10 cellular contexts compared by ENCODE assay signal in the genomic region with DNA sequence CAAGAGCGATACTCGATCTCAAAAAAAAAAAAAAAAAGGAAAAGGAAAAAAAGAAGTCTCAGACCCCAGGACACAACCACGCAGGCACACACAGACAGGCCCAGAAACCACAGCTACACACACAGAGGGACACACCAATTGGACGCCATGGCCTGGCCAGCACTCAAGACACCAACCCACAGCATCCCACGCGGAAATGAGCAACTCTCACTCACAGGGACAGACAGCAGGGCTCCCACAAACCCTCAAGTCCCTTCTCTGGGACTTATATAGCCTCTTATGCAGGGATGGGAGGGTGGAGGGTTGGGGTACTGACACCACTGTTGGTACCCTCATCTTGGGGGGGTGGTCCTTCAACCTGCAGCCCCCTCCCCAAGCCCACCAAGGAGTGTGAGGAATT. TPM values are rescaled to one million over a fixed set of nuclear protein-coding genes. Genes with fewer than 3 reads are reported as not detected.
A peak's percentile ranks its signal among the peaks of the same experiment; 100 is the strongest.
DNase-seq lines count a peak whose midpoint lies in the region; ATAC-seq and TF ChIP-seq lines count a peak whose summit lies in the region.
"Had no signal": no experiment of that assay in that cellular context is flagged by ENCODE, and none has a peak within 500 bp of the region (broad histone marks: within the 10 kb centered on the region; RNA-seq: fewer than 3 reads in every experiment).

No MANE protein-coding gene starts in this region.

- peak overlapping the region; percentile 75 for H3K4me2 ChIP-seq in PC-3 (ENCODE audit: low read length)
- peak overlapping the region; percentile 70 for H3K4me2 ChIP-seq in fibroblast of lung (ENCODE audit: extremely low read depth, insufficient read depth, low read length)
- peak overlapping the region; percentile 82 for H3K4me2 ChIP-seq in neural progenitor cell

- POLR2A ChIA-PET in PC-3 (lab: Charles Lee; ENCODE audit: unreplicated experiment), result no interaction called here

- no peaks in the 10 kb centered on the region for H3K9me2 ChIP-seq in PC-3 (replicated peaks; ENCODE audit: low read length)

- intact Hi-C loops in PC-3 (cut with micrococcal nuclease), result no loop called here

- peaks cover 32% of the 10 kb centered on the region for H3K36me3 Mint-ChIP-seq in neural progenitor cell

- no peaks in the 10 kb centered on the region for H3K27me3 ChIP-seq in PC-3 (ENCODE audit: low read length)
- H3K27me3 ChIP-seq in fibroblast of lung (ENCODE audit: control insufficient read depth, insufficient read depth, low read length), result no peaks in the 10 kb centered on the region
- H3K27me3 ChIP-seq in neural progenitor cell, result no peaks in the 10 kb centered on the region

- CTCF ChIA-PET in PC-3 (lab: Charles Lee), result no interaction called here

- BruUV-seq in PC-3 (replicated peaks; lab: Mats Ljungman, UMichigan), result no TSS peak

- H3K27me3 Mint-ChIP-seq in neural progenitor cell (ENCODE audit: insufficient read depth, low read depth), result peaks cover 11% of the 10 kb centered on the region

- H4K20me1 ChIP-seq in PC-3 (ENCODE audit: low read length) (no peaks in the 10 kb centered on the region), fibroblast of lung (ENCODE audit: control insufficient read depth, extremely low read depth, insufficient read depth, low read length) (no peaks in the 10 kb centered on the region), neural progenitor cell (ENCODE audit: low read depth) (peaks cover 84% of the 10 kb centered on the region)

- no peaks in the 10 kb centered on the region for H3K9me3 Mint-ChIP-seq in neural progenitor cell

- H3K4me3 ChIP-seq in PC-3 (ENCODE audit: low read length) (peak overlapping the region; percentile 57), fibroblast of lung (replicated peaks in 1 of 4; ENCODE audit: control extremely low read depth in 1 of 4, insufficient read depth in 1 of 4, low read depth in 3 of 4, low read length in 4 of 4) (peak overlapping the region in 2 of 4 experiments; percentile 24 to 51), neural progenitor cell (peak overlapping the region; percentile 63)

- no peak overlapping the region for H3K27ac Mint-ChIP-seq in neural progenitor cell

- H2AFZ ChIP-seq in PC-3 (ENCODE audit: low read length) (no peak overlapping the region), fibroblast of lung (ENCODE audit: low read length) (peak overlapping the region; percentile 31), neural progenitor cell (replicated peaks) (no peak overlapping the region)

- no peaks in the 10 kb centered on the region for H3F3A ChIP-seq in PC-3 (ENCODE audit: low read length, unreplicated experiment)
- H3F3A ChIP-seq in neural progenitor cell (ENCODE audit: low read depth), result peaks cover 34% of the 10 kb centered on the region

- peak; percentile 77 for DNase-seq in AG20443 (ENCODE audit: low spot score)
- DNase-seq in PC-3, result no peak
- peak in 1 of 2 donors; percentile 80 for DNase-seq in fibroblast of lung (ENCODE audit: low read depth in 2 of 2)
- no peak for DNase-seq in neural progenitor cell (ENCODE audit: low spot score)
- no peak for DNase-seq in NCI-H345 (lab: John Stamatoyannopoulos, UW)
- DNase-seq: NCI-H226 had no signal

- peaks cover 36% of the 10 kb centered on the region for H3K4me1 Mint-ChIP-seq in neural progenitor cell

- TF ChIP-seq CTCF in PC-3 (conservative IDR thresholded peaks at IDR 0.05; ENCODE audit: low read depth, low read length) (no peak), fibroblast of lung (conservative IDR thresholded peaks at IDR 0.05 in 1 of 2, IDR thresholded peaks at IDR 0.05 in 1 of 2; ENCODE audit: low read depth in 1 of 2, low read length in 2 of 2) (no peak), neural progenitor cell (IDR thresholded peaks at IDR 0.05) (no peak)

- peak overlapping the region; percentile 74 for H3K4me3 Mint-ChIP-seq in neural progenitor cell

- no peaks in the 10 kb centered on the region for H3K9me3 ChIP-seq in PC-3 (ENCODE audit: low read length)
- no peaks in the 10 kb centered on the region for H3K9me3 ChIP-seq in fibroblast of lung (ENCODE audit: control insufficient read depth, insufficient read depth, low read depth, low read length)
- H3K9me3 ChIP-seq in neural progenitor cell (ENCODE audit: low read depth), result no peaks in the 10 kb centered on the region

- H3K4me1 ChIP-seq in PC-3 (ENCODE audit: insufficient read depth, low read length) (peaks cover 25% of the 10 kb centered on the region), fibroblast of lung (ENCODE audit: control insufficient read depth, extremely low read depth, insufficient read depth, low read length) (peaks cover 14% of the 10 kb centered on the region), neural progenitor cell (peaks cover 14% of the 10 kb centered on the region)

- H3K9ac ChIP-seq in PC-3 (ENCODE audit: low read length) (peak overlapping the region; percentile 83), fibroblast of lung (ENCODE audit: insufficient read depth, low read length) (peak overlapping the region; percentile 28), neural progenitor cell (no peak overlapping the region)

- peak overlapping the region; percentile 89 for H3K27ac ChIP-seq in PC-3 (ENCODE audit: low read length)
- H3K27ac ChIP-seq in fibroblast of lung (ENCODE audit: insufficient read depth, low read length), result peak overlapping the region; percentile 26
- H3K27ac ChIP-seq in neural progenitor cell, result no peak overlapping the region

- no peaks in the 10 kb centered on the region for H3K36me3 ChIP-seq in PC-3 (ENCODE audit: low read depth, low read length)
- peaks cover 5% of the 10 kb centered on the region for H3K36me3 ChIP-seq in fibroblast of lung (ENCODE audit: control insufficient read depth, insufficient read depth, low read length)
- no peaks in the 10 kb centered on the region for H3K36me3 ChIP-seq in neural progenitor cell

- ATAC-seq in PC-3, result no peak
- ATAC-seq in HG03139 (IDR thresholded peaks at IDR 0.05; ENCODE audit: unreplicated experiment), result no peak
- ATAC-seq in HG03097 (IDR thresholded peaks at IDR 0.05; ENCODE audit: low FRiP score, unreplicated experiment), result no peak
- no peak for ATAC-seq in GM19452 (IDR thresholded peaks at IDR 0.05; ENCODE audit: unreplicated experiment)

- H3K79me2 ChIP-seq in PC-3 (ENCODE audit: low read length), result peaks cover 14% of the 10 kb centered on the region; the same call in 1 of the 2 replicates
- H3K79me2 ChIP-seq in fibroblast of lung (ENCODE audit: control insufficient read depth, insufficient read depth, low read length), result no peaks in the 10 kb centered on the region
- H3K79me2 ChIP-seq in neural progenitor cell (ENCODE audit: low read depth), result peaks cover 77% of the 10 kb centered on the region

RNA-seq across cellular contexts. Expression of gene NOTCH3, which starts 5.9 kb away (rescaled TPM):
- 21.5 and 28.1 TPM in 2 replicates for total RNA-seq in PC-3 (2014; rRNA removed)
- 18.2 and 26.4 TPM in 2 replicates for total RNA-seq in fibroblast of lung
- polyA plus RNA-seq in fibroblast of lung, result 3.9 and 42.6 TPM in 2 replicates
- 7.1 and 75.2 TPM in 2 replicates for polyA plus RNA-seq in fibroblast of lung (2012)
- 20.5 and 355 TPM in 2 replicates for polyA minus RNA-seq in fibroblast of lung (ENCODE audit: low replicate concordance)
- total RNA-seq in neural progenitor cell (ENCODE audit: low replicate concordance), result 17.1 and 71.8 TPM in 2 replicates
- total RNA-seq: activated CD8-positive, alpha-beta memory T cell treated with anti-CD3 and anti-CD28 coated beads for 36 hours had no signal

RNA-seq across cellular contexts. Expression of gene EPHX3, which starts 37.3 kb away (rescaled TPM):
- total RNA-seq in PC-3 (2014; rRNA removed), result not detected in 2 replicates
- total RNA-seq in fibroblast of lung, result under 0.01 TPM in 2 replicates
- polyA plus RNA-seq in fibroblast of lung, result 0.05 and 0.07 TPM in 2 replicates
- not detected in 2 replicates for polyA plus RNA-seq in fibroblast of lung (2012)
- not detected in 2 replicates for polyA minus RNA-seq in fibroblast of lung (ENCODE audit: low replicate concordance)
- 2.2 and 2.3 TPM in 2 replicates for total RNA-seq in neural progenitor cell (ENCODE audit: low replicate concordance)
